In the genomic region with DNA sequence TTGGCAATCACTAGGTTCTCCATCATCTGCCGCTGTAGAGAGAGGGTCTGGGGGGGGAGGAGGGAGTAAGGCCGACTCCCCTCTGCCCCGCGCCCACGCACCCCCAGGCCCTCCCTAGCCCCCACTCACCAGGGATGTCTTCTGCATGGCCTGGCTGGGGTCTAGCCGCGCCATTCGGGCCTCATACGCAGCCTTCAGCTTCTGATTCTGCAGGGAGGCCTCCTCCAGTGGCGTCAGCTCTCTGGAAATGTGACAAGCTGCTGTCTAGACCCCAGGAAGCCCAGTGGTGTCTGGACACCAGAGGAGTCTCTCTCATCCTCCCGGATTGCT, we compare ENCODE assay signal across 10 cellular contexts. TPM values are rescaled to one million over a fixed set of nuclear protein-coding genes. Genes with fewer than 3 reads are reported as not detected.
DNase-seq lines count a peak whose midpoint lies in the region; ATAC-seq and TF ChIP-seq lines count a peak whose summit lies in the region.
"Had no signal": no experiment of that assay in that cellular context is flagged by ENCODE, and none has a peak within 500 bp of the region (broad histone marks: within the 10 kb centered on the region; RNA-seq: fewer than 3 reads in every experiment).

No MANE protein-coding gene starts in this region.

- H2AFZ ChIP-seq in trophoblast cell (ENCODE audit: insufficient read depth, low read length, poor library complexity), result no peak overlapping the region

- H3K23ac ChIP-seq in trophoblast cell (ENCODE audit: low read length), result no peak overlapping the region

- no peaks in the 10 kb centered on the region for H3K9me3 ChIP-seq in effector memory CD4-positive, alpha-beta T cell (ENCODE audit: control insufficient read depth, low read length)
- H3K9me3 ChIP-seq in trophoblast cell (ENCODE audit: insufficient read depth, low read depth, low read length), result no peaks in the 10 kb centered on the region
- H3K9me3 ChIP-seq in gastroesophageal sphincter, result no peaks in the 10 kb centered on the region
- H3K9me3 ChIP-seq: sigmoid colon had no signal

- no peak for TF ChIP-seq EP300 in gastroesophageal sphincter (IDR thresholded peaks at IDR 0.05)

- TF ChIP-seq POLR2A in gastroesophageal sphincter (IDR thresholded peaks at IDR 0.05), result no peak

- no peaks in the 10 kb centered on the region for H3K36me3 ChIP-seq in effector memory CD4-positive, alpha-beta T cell (ENCODE audit: control insufficient read depth, insufficient read depth, low read length)
- H3K36me3 ChIP-seq in trophoblast cell (ENCODE audit: control insufficient read depth in 1 of 2, insufficient read depth in 2 of 2, low read length in 2 of 2) (peaks cover 0 to 3% of the 10 kb centered on the region in 2 experiments), gastroesophageal sphincter (peaks cover 0 to 18% of the 10 kb centered on the region in 2 donors)

- peaks cover 11% of the 10 kb centered on the region for H3K4me1 ChIP-seq in effector memory CD4-positive, alpha-beta T cell (ENCODE audit: control insufficient read depth, insufficient read depth, low read length, poor library complexity, severe bottlenecking)
- H3K4me1 ChIP-seq in trophoblast cell (ENCODE audit: control insufficient read depth in 1 of 2, insufficient read depth in 2 of 2, low read length in 2 of 2), result peaks cover 4 to 9% of the 10 kb centered on the region in 2 experiments
- peaks cover 0 to 13% (median 5%) of the 10 kb centered on the region in 3 donors for H3K4me1 ChIP-seq in gastroesophageal sphincter

- H3K79me2 ChIP-seq in trophoblast cell (ENCODE audit: control insufficient read depth, insufficient read depth, low read length, poor library complexity), result peaks cover 2% of the 10 kb centered on the region

- no CpG with 5 or more reads among the region's 11 CpGs for WGBS in trophoblast cell (ENCODE audit: extremely low coverage, insufficient coverage, insufficient read length)
- no CpG with 5 or more reads among the region's 11 CpGs for WGBS in gastroesophageal sphincter (ENCODE audit: low coverage in 1 of 2), 2 donors

- no peak overlapping the region for H3K18ac ChIP-seq in trophoblast cell (ENCODE audit: low read length)

- H3K14ac ChIP-seq in trophoblast cell (ENCODE audit: low read length), result no peak overlapping the region

- H3K9ac ChIP-seq in trophoblast cell (ENCODE audit: low read length), result no peak overlapping the region

- H3K79me1 ChIP-seq in trophoblast cell (ENCODE audit: low read length), result peaks cover 6% of the 10 kb centered on the region

- no peak overlapping the region for H4K12ac ChIP-seq in trophoblast cell (ENCODE audit: low read depth, low read length)

- H2AK5ac ChIP-seq in trophoblast cell (ENCODE audit: low read length), result no peak overlapping the region

- H2BK120ac ChIP-seq in trophoblast cell (ENCODE audit: insufficient read depth, low read length, poor library complexity), result no peak overlapping the region

- H4K8ac ChIP-seq in trophoblast cell (ENCODE audit: low read depth, low read length), result no peak overlapping the region

- peak overlapping the region; percentile 91 for H3K4me2 ChIP-seq in trophoblast cell (ENCODE audit: low read length)

- TF ChIP-seq CTCF in gastroesophageal sphincter (IDR thresholded peaks at IDR 0.05), result no peak

- ATAC-seq in HG03521 (IDR thresholded peaks at IDR 0.05; ENCODE audit: unreplicated experiment) (no peak), gastroesophageal sphincter (no peak)

- peak overlapping the region; percentile 55 for H3K4me3 ChIP-seq in effector memory CD4-positive, alpha-beta T cell (ENCODE audit: insufficient read depth, low read depth, low read length, poor library complexity, severe bottlenecking)
- H3K4me3 ChIP-seq in trophoblast cell (ENCODE audit: low read depth, low read length) (peak overlapping the region; percentile 62), gastroesophageal sphincter (no peak overlapping the region)

- H4K91ac ChIP-seq in trophoblast cell (ENCODE audit: low read depth, low read length), result no peak overlapping the region

- H2BK12ac ChIP-seq in trophoblast cell (ENCODE audit: low read length), result no peak overlapping the region

- H3K27me3 ChIP-seq in effector memory CD4-positive, alpha-beta T cell (replicated peaks; ENCODE audit: control insufficient read depth, insufficient read depth, low read length, poor library complexity, severe bottlenecking), result no peaks in the 10 kb centered on the region
- H3K27me3 ChIP-seq in trophoblast cell (ENCODE audit: insufficient read depth, low read length), result no peaks in the 10 kb centered on the region
- peaks cover 9% of the 10 kb centered on the region for H3K27me3 ChIP-seq in gastroesophageal sphincter

- DNase-seq in DMS53 (lab: John Stamatoyannopoulos, UW), result peak; percentile 25
- no peak for DNase-seq in DMS53 treated with DMSO at 0.1 percent for 48 hours (lab: John Stamatoyannopoulos, UW; ENCODE audit: unreplicated experiment)
- DNase-seq in OCI-M1 (lab: John Stamatoyannopoulos, UW), result peak; percentile 44
- no peak for DNase-seq in effector memory CD4-positive, alpha-beta T cell
- DNase-seq in trophoblast cell, result no peak
- no peak for DNase-seq in DMS79 treated with DMSO at 0.1 percent for 48 hours (lab: John Stamatoyannopoulos, UW)
- DNase-seq: HCEC 1CT, sigmoid colon had no signal

- H2BK5ac ChIP-seq in trophoblast cell (ENCODE audit: low read depth, low read length, poor library complexity), result no peak overlapping the region

- no peak overlapping the region for H3K27ac ChIP-seq in effector memory CD4-positive, alpha-beta T cell (ENCODE audit: insufficient read depth, low read length, poor library complexity, severe bottlenecking)
- H3K27ac ChIP-seq in trophoblast cell (ENCODE audit: low read depth, low read length) (no peak overlapping the region), gastroesophageal sphincter (no peak overlapping the region)
- H3K27ac ChIP-seq: sigmoid colon had no signal

- H3K4ac ChIP-seq in trophoblast cell (ENCODE audit: low read depth, low read length), result no peak overlapping the region

RNA-seq across cellular contexts. Expression of gene VPS9D1, which starts 8.3 kb away (rescaled TPM):
- polyA plus RNA-seq in trophoblast cell (2013), result 4.8 TPM in 2 replicates
- total RNA-seq in gastroesophageal sphincter, result 10 to 100 TPM in 1 of 4 donors, 1 to 10 TPM in 3; 4.4 to 10.1 (median 7.3) TPM

RNA-seq across cellular contexts. Expression of gene ZNF276, which starts 8.9 kb away (rescaled TPM):
- 5.9 and 6.3 TPM in 2 replicates for polyA plus RNA-seq in trophoblast cell (2013)
- 10 to 100 TPM; 16.7 to 45.8 (median 18.2) TPM for total RNA-seq in gastroesophageal sphincter

RNA-seq across cellular contexts. Expression of gene SPATA2L, which starts 10.9 kb away (rescaled TPM):
- polyA plus RNA-seq in trophoblast cell (2013), result 7.8 and 8.1 TPM in 2 replicates
- 10 to 100 TPM in 3 of 4 donors, 1 to 10 TPM in 1; 8.7 to 21.8 (median 13.2) TPM for total RNA-seq in gastroesophageal sphincter

RNA-seq across cellular contexts. Expression of gene CDK10, which starts 26.0 kb away (rescaled TPM):
- polyA plus RNA-seq in trophoblast cell (2013), result 30.9 and 32.0 TPM in 2 replicates
- 10 to 100 TPM; 24.1 to 44.0 (median 28.9) TPM for total RNA-seq in gastroesophageal sphincter

RNA-seq across cellular contexts. Expression of gene SPATA33, which starts 54.8 kb away (rescaled TPM):
- 11.1 and 11.9 TPM in 2 replicates for polyA plus RNA-seq in trophoblast cell (2013)
- 1 to 10 TPM; 1.7 to 5.3 (median 3.2) TPM for total RNA-seq in gastroesophageal sphincter

Comparison
In these comparisons a context has a peak if more than half of its experiments do, and no peak if none do; other contexts are left out.
1. DNase-seq: peak in DMS53 (single experiment) and OCI-M1 (single experiment); none in DMS53 treated with DMSO at 0.1 percent for 48 hours (single experiment), effector memory CD4-positive, alpha-beta T cell (0 of 3), trophoblast cell (0 of 2) and DMS79 treated with DMSO at 0.1 percent for 48 hours (single experiment).
2. H3K4me3 ChIP-seq: peak in effector memory CD4-positive, alpha-beta T cell (single experiment) and trophoblast cell (single experiment); none in gastroesophageal sphincter (0 of 2).